In genomic region chr13:19658192-19658591, GRCh38 we compare ENCODE assay signal across 24 cellular contexts. TPM values are rescaled to one million over a fixed set of nuclear protein-coding genes. Genes with fewer than 3 reads are reported as not detected.
DNase-seq lines count a peak whose midpoint lies in the region; ATAC-seq and TF ChIP-seq lines count a peak whose summit lies in the region.
"Had no signal": no experiment of that assay in that cellular context is flagged by ENCODE, and none has a peak within 500 bp of the region (broad histone marks: within the 10 kb centered on the region; RNA-seq: fewer than 3 reads in every experiment).

No MANE protein-coding gene starts in this region.

- H3K36me3 Mint-ChIP-seq in activated CD8-positive, alpha-beta T cell treated with anti-CD3 and anti-CD28 coated beads for 36 hours (ENCODE audit: low read depth) = peaks cover 32% of the 10 kb centered on the region
- peaks cover 39% of the 10 kb centered on the region for H3K36me3 Mint-ChIP-seq in activated CD8-positive, alpha-beta T cell treated with anti-CD3 and anti-CD28 coated beads, Interleukin-2, amount 10 ng/mL, durations not matched to agents 7 days and 5 days (ENCODE audit: low read depth)
- H3K36me3 Mint-ChIP-seq in endodermal cell (ENCODE audit: low read depth) (peaks cover 37% of the 10 kb centered on the region), progenitor cell of endocrine pancreas (ENCODE audit: insufficient read depth) (peaks cover 25% of the 10 kb centered on the region)

- POLR2A ChIA-PET in activated CD8-positive, alpha-beta T cell treated with anti-CD3 and anti-CD28 coated beads for 36 hours (lab: Charles Lee) = no interaction called here
- POLR2A ChIA-PET in activated CD8-positive, alpha-beta T cell treated with anti-CD3 and anti-CD28 coated beads, Interleukin-2, amount 10 ng/mL, durations not matched to agents 7 days and 5 days (lab: Charles Lee) = no interaction called here

- DNase-seq in activated CD8-positive, alpha-beta T cell treated with anti-CD3 and anti-CD28 coated beads for 36 hours = no peak
- DNase-seq in activated CD8-positive, alpha-beta T cell treated with anti-CD3 and anti-CD28 coated beads, Interleukin-2, amount 10 ng/mL, durations not matched to agents 7 days and 5 days = no peak
- DNase-seq in MM.1S (no peak), endodermal cell (no peak), progenitor cell of endocrine pancreas (ENCODE audit: low spot score, unreplicated experiment) (no peak), HCEC 1CT (no peak), SHP77 treated with DMSO at 0.1 percent for 48 hours (lab: John Stamatoyannopoulos, UW) (no peak)
- DNase-seq: 8988T; activated CD4-positive, alpha-beta T cell treated with anti-CD3 and anti-CD28 coated beads, Interleukin-2, amount 50 U/mL, for 48 hours; activated effector memory CD4-positive, alpha-beta T cell treated with anti-CD3 and anti-CD28 coated beads, Interleukin-2, amount 50 U/mL, for 16 hours; AML-193; amygdala; GDM1; Kasumi-1; left cardiac atrium; NCI-H1048; NCI-H187 treated with DMSO at 0.1 percent for 48 hours; NCI-H526 treated with DMSO at 0.1 percent for 48 hours; nucleus accumbens; trophoblast cell; WERI-Rb-1 had no signal

- H3K27ac ChIP-seq in MM.1S (ENCODE audit: low read length) (peak overlapping the region; percentile 21; the same call in 1 of the 2 replicates), endodermal cell (ENCODE audit: low read depth, low read length) (peak overlapping the region; percentile 8)
- H3K27ac ChIP-seq: breast epithelium, WERI-Rb-1 had no signal

- peak overlapping the region; percentile 20 for H3K27ac Mint-ChIP-seq in activated CD8-positive, alpha-beta T cell treated with anti-CD3 and anti-CD28 coated beads for 36 hours
- H3K27ac Mint-ChIP-seq in activated CD8-positive, alpha-beta T cell treated with anti-CD3 and anti-CD28 coated beads, Interleukin-2, amount 10 ng/mL, durations not matched to agents 7 days and 5 days = no peak overlapping the region
- H3K27ac Mint-ChIP-seq in endodermal cell = no peak overlapping the region
- peak overlapping the region; percentile 56 for H3K27ac Mint-ChIP-seq in progenitor cell of endocrine pancreas
- H3K27ac Mint-ChIP-seq: memory B cell had no signal

- no peaks in the 10 kb centered on the region for H3K27me3 ChIP-seq in MM.1S (replicated peaks; ENCODE audit: insufficient read depth, low read length)
- no peaks in the 10 kb centered on the region for H3K27me3 ChIP-seq in endodermal cell (ENCODE audit: control insufficient read depth, insufficient read depth, low read length, poor library complexity, severe bottlenecking)
- H3K27me3 ChIP-seq: breast epithelium had no signal

- no peaks in the 10 kb centered on the region for H3K9me3 Mint-ChIP-seq in activated CD8-positive, alpha-beta T cell treated with anti-CD3 and anti-CD28 coated beads for 36 hours
- H3K9me3 Mint-ChIP-seq in activated CD8-positive, alpha-beta T cell treated with anti-CD3 and anti-CD28 coated beads, Interleukin-2, amount 10 ng/mL, durations not matched to agents 7 days and 5 days (ENCODE audit: insufficient read depth) = no peaks in the 10 kb centered on the region
- no peaks in the 10 kb centered on the region for H3K9me3 Mint-ChIP-seq in endodermal cell
- H3K9me3 Mint-ChIP-seq in progenitor cell of endocrine pancreas (ENCODE audit: low read depth) = no peaks in the 10 kb centered on the region
- H3K9me3 Mint-ChIP-seq: memory B cell had no signal

- no peak for TF ChIP-seq CTCF in activated CD8-positive, alpha-beta T cell treated with anti-CD3 and anti-CD28 coated beads for 36 hours (IDR thresholded peaks at IDR 0.05)
- TF ChIP-seq CTCF in MM.1S (IDR thresholded peaks at IDR 0.05; ENCODE audit: low read length) (no peak), endodermal cell (conservative IDR thresholded peaks at IDR 0.05) (no peak), progenitor cell of endocrine pancreas (IDR thresholded peaks at IDR 0.05; ENCODE audit: unreplicated experiment) (no peak)

- no peaks in the 10 kb centered on the region for H3K79me2 ChIP-seq in MM.1S (ENCODE audit: low read length)

- no peaks in the 10 kb centered on the region for H4K20me1 ChIP-seq in MM.1S (ENCODE audit: insufficient read depth, low read length)

- 58 to 79% methylated on average over 4 of the region's 4 CpGs for WGBS in endodermal cell (ENCODE audit: insufficient coverage in 1 of 2, insufficient read length in 1 of 2), 2 experiments

- H3K4me2 ChIP-seq in MM.1S (ENCODE audit: low read depth, low read length) = no peak overlapping the region

- H3K36me3 ChIP-seq in MM.1S (replicated peaks; ENCODE audit: insufficient read depth, low read length) (no peaks in the 10 kb centered on the region), endodermal cell (ENCODE audit: control insufficient read depth, insufficient read depth, low read length) (peaks cover 30% of the 10 kb centered on the region)

- H3K4me3 ChIP-seq in MM.1S (ENCODE audit: low read length) (no peak overlapping the region), endodermal cell (ENCODE audit: low read length) (no peak overlapping the region)
- H3K4me3 ChIP-seq: breast epithelium had no signal

- CTCF ChIA-PET in activated CD8-positive, alpha-beta T cell treated with anti-CD3 and anti-CD28 coated beads for 36 hours (lab: Charles Lee) = no interaction called here
- CTCF ChIA-PET in activated CD8-positive, alpha-beta T cell treated with anti-CD3 and anti-CD28 coated beads, Interleukin-2, amount 10 ng/mL, durations not matched to agents 7 days and 5 days (lab: Charles Lee) = no interaction called here

- no peaks in the 10 kb centered on the region for H3K9me2 ChIP-seq in MM.1S (replicated peaks; ENCODE audit: insufficient read depth, low read length)

- intact Hi-C loops in activated CD8-positive, alpha-beta T cell treated with anti-CD3 and anti-CD28 coated beads for 36 hours (cut with micrococcal nuclease) = no loop called here

- no peak overlapping the region for H2AFZ ChIP-seq in MM.1S (ENCODE audit: low read length)

- H3K9ac ChIP-seq in MM.1S (ENCODE audit: low read length) (no peak overlapping the region), endodermal cell (ENCODE audit: extremely low read depth, low read length, poor library complexity, severe bottlenecking) (no peak overlapping the region)

- no peak overlapping the region for H3K4me3 Mint-ChIP-seq in activated CD8-positive, alpha-beta T cell treated with anti-CD3 and anti-CD28 coated beads for 36 hours
- H3K4me3 Mint-ChIP-seq in activated CD8-positive, alpha-beta T cell treated with anti-CD3 and anti-CD28 coated beads, Interleukin-2, amount 10 ng/mL, durations not matched to agents 7 days and 5 days = no peak overlapping the region
- H3K4me3 Mint-ChIP-seq in endodermal cell (no peak overlapping the region), progenitor cell of endocrine pancreas (ENCODE audit: low read depth) (no peak overlapping the region)
- H3K4me3 Mint-ChIP-seq: memory B cell had no signal

- ATAC-seq in activated CD8-positive, alpha-beta T cell treated with anti-CD3 and anti-CD28 coated beads for 36 hours = no peak
- ATAC-seq in activated CD8-positive, alpha-beta T cell treated with anti-CD3 and anti-CD28 coated beads, Interleukin-2, amount 10 ng/mL, durations not matched to agents 7 days and 5 days = no peak
- no peak for ATAC-seq in GM21381 (IDR thresholded peaks at IDR 0.05; ENCODE audit: unreplicated experiment)
- ATAC-seq: left cardiac atrium had no signal

- H3K27me3 Mint-ChIP-seq in activated CD8-positive, alpha-beta T cell treated with anti-CD3 and anti-CD28 coated beads for 36 hours = no peaks in the 10 kb centered on the region
- H3K27me3 Mint-ChIP-seq in activated CD8-positive, alpha-beta T cell treated with anti-CD3 and anti-CD28 coated beads, Interleukin-2, amount 10 ng/mL, durations not matched to agents 7 days and 5 days (ENCODE audit: low read depth) = no peaks in the 10 kb centered on the region
- H3K27me3 Mint-ChIP-seq in endodermal cell (ENCODE audit: insufficient read depth) (no peaks in the 10 kb centered on the region), progenitor cell of endocrine pancreas (no peaks in the 10 kb centered on the region)
- H3K27me3 Mint-ChIP-seq: memory B cell had no signal

- H3K4me1 ChIP-seq in MM.1S (ENCODE audit: low read length) (0 out of 2 replicates have a peak, but pooled peaks cover 6% of the 10 kb centered on the region), endodermal cell (ENCODE audit: control insufficient read depth, insufficient read depth, low read length) (no peaks in the 10 kb centered on the region)
- H3K4me1 ChIP-seq: breast epithelium had no signal

- no peaks in the 10 kb centered on the region for H3K4me1 Mint-ChIP-seq in activated CD8-positive, alpha-beta T cell treated with anti-CD3 and anti-CD28 coated beads for 36 hours (ENCODE audit: low read depth)
- H3K4me1 Mint-ChIP-seq in activated CD8-positive, alpha-beta T cell treated with anti-CD3 and anti-CD28 coated beads, Interleukin-2, amount 10 ng/mL, durations not matched to agents 7 days and 5 days (ENCODE audit: low read depth) = no peaks in the 10 kb centered on the region
- H3K4me1 Mint-ChIP-seq in endodermal cell (no peaks in the 10 kb centered on the region), progenitor cell of endocrine pancreas (ENCODE audit: low read depth) (peaks cover 9% of the 10 kb centered on the region)
- H3K4me1 Mint-ChIP-seq: memory B cell had no signal

- no peaks in the 10 kb centered on the region for H3F3A ChIP-seq in MM.1S (ENCODE audit: insufficient read depth, low read length)

- H3K9me3 ChIP-seq in MM.1S (replicated peaks; ENCODE audit: insufficient read depth, low read length) (no peaks in the 10 kb centered on the region), endodermal cell (ENCODE audit: control insufficient read depth, low read length) (no peaks in the 10 kb centered on the region)
- H3K9me3 ChIP-seq: breast epithelium had no signal

RNA-seq across cellular contexts. Expression of gene MPHOSPH8, which starts 24.7 kb away (rescaled TPM):
- 10 to 100 TPM; 26.9 to 27.4 TPM for total RNA-seq in activated CD8-positive, alpha-beta T cell treated with anti-CD3 and anti-CD28 coated beads for 36 hours
- total RNA-seq in activated CD8-positive, alpha-beta T cell treated with anti-CD3 and anti-CD28 coated beads, Interleukin-2, amount 10 ng/mL, durations not matched to agents 7 days and 5 days = 10 to 100 TPM; 32.1 to 32.6 TPM
- total RNA-seq in endodermal cell (10 to 100 TPM; 18.1 to 24.0 TPM), progenitor cell of endocrine pancreas (27.3 and 29.5 TPM in 2 replicates)
- 19.2 TPM for polyA plus RNA-seq in endodermal cell (2013, experiment 1 of 2)
- polyA plus RNA-seq in endodermal cell (2013, experiment 2 of 2) = 18.8 TPM

Comparison
In these comparisons a context has a peak if more than half of its experiments do, and no peak if none do; other contexts are left out.
1. H3K27ac Mint-ChIP-seq: peak in activated CD8-positive, alpha-beta T cell treated with anti-CD3 and anti-CD28 coated beads for 36 hours (single experiment) and progenitor cell of endocrine pancreas (single experiment); none in activated CD8-positive, alpha-beta T cell treated with anti-CD3 and anti-CD28 coated beads, Interleukin-2, amount 10 ng/mL, durations not matched to agents 7 days and 5 days (single experiment) and endodermal cell (single experiment).